Comparison of ENCODE assay signal across 11 cellular contexts in genomic region chr9:94937214-94937903, GRCh38.
DNase-seq lines count a peak whose midpoint lies in the region; ATAC-seq, FAIRE-seq and TF ChIP-seq lines count a peak whose summit lies in the region.
"Had no signal": no experiment of that assay in that cellular context is flagged by ENCODE, and none has a peak within 500 bp of the region (broad histone marks: within the 10 kb centered on the region; RNA-seq: fewer than 3 reads in every experiment).

No MANE protein-coding gene starts in this region.

- no peak overlapping the region for H2BK20ac ChIP-seq in H9 (ENCODE audit: low read depth, low read length, poor library complexity, severe bottlenecking)

- H3K27ac Mint-ChIP-seq in H9, result peak overlapping the region in 2 of 3 experiments; percentile 71 to 85; a peak in 3 of 7 replicates

- no peaks in the 10 kb centered on the region for H3K23me2 ChIP-seq in H9 (ENCODE audit: insufficient read length, low read depth, low read length, poor library complexity, severe bottlenecking)

- H3K18ac ChIP-seq in H9 (ENCODE audit: insufficient read length, low read depth, low read length), result no peak overlapping the region

- H2AK5ac ChIP-seq in H9 (ENCODE audit: insufficient read length, low read length), result no peak overlapping the region

- DNase-seq in H9, result no peak
- peak; percentile 95 for DNase-seq in fibroblast of pulmonary artery (ENCODE audit: low read depth)
- peak; percentile 37 for DNase-seq in small intestine
- no peak for DNase-seq in activated CD4-positive, alpha-beta T cell treated with anti-CD3 and anti-CD28 coated beads for 1 hour
- DNase-seq in activated effector memory CD4-positive, alpha-beta T cell treated with anti-CD3 and anti-CD28 coated beads, Interleukin-2, amount 50 U/mL, for 16 hours, result no peak
- DNase-seq: right lobe of liver, T-helper 1 cell had no signal

- H3K4me1 Mint-ChIP-seq in H9, result peaks cover 16 to 21% of the 10 kb centered on the region in 2 experiments

- H3K4me3 ChIP-seq in fibroblast of pulmonary artery (replicated peaks; ENCODE audit: low read depth, low read length), result no peak overlapping the region
- H3K4me3 ChIP-seq in small intestine (ENCODE audit: low read depth in 1 of 2, low read length in 2 of 2), result no peak overlapping the region
- H3K4me3 ChIP-seq: right lobe of liver, suprapubic skin had no signal

- H3K36me3 ChIP-seq in small intestine (ENCODE audit: control insufficient read depth in 2 of 2, insufficient read depth in 2 of 2, low read length in 2 of 2), result no peaks in the 10 kb centered on the region
- H3K36me3 ChIP-seq: right lobe of liver, suprapubic skin had no signal

- no peak overlapping the region for H3K27ac ChIP-seq in H9 (ENCODE audit: insufficient read length, low read depth, low read length)
- peak overlapping the region in 1 of 2 donors; percentile 35 for H3K27ac ChIP-seq in small intestine (ENCODE audit: low read depth in 1 of 2, low read length in 1 of 2)
- H3K27ac ChIP-seq: suprapubic skin had no signal

- H3K27me3 ChIP-seq in H9 (ENCODE audit: insufficient read depth, low read length) (no peaks in the 10 kb centered on the region), small intestine (ENCODE audit: control insufficient read depth in 2 of 2, insufficient read depth in 2 of 2, low read length in 2 of 2) (no peaks in the 10 kb centered on the region)
- H3K27me3 ChIP-seq: right lobe of liver, suprapubic skin had no signal

- H4K91ac ChIP-seq in H9 (ENCODE audit: insufficient read length, low read depth, low read length), result no peak overlapping the region

- FAIRE-seq in small intestine (lab: Jason Lieb, UNC), result no peak

- H3K9me3 Mint-ChIP-seq in H9, result no peaks in the 10 kb centered on the region

- peaks cover 9% of the 10 kb centered on the region; the same call in 1 of the 2 replicates for H3K4me1 ChIP-seq in H9 (ENCODE audit: insufficient read depth, low read length)
- peaks cover 4 to 11% of the 10 kb centered on the region in 2 donors for H3K4me1 ChIP-seq in small intestine (ENCODE audit: control insufficient read depth in 2 of 2, insufficient read depth in 1 of 2, low read depth in 1 of 2, low read length in 1 of 2)

- H3K4me3 Mint-ChIP-seq in H9, result no peak overlapping the region

- no peaks in the 10 kb centered on the region; the same call in 1 of the 2 replicates for H3K79me2 ChIP-seq in H9 (ENCODE audit: insufficient read depth, low read length)

- H3K4ac ChIP-seq in H9 (ENCODE audit: low read depth, low read length), result no peak overlapping the region

- no peak overlapping the region for H3K14ac ChIP-seq in H9 (ENCODE audit: insufficient read depth, low read length)

- H4K5ac ChIP-seq in H9 (ENCODE audit: insufficient read length, low read depth, low read length), result no peak overlapping the region

- no peak overlapping the region for H3K56ac ChIP-seq in H9 (ENCODE audit: insufficient read length, low read depth, low read length)

- no peak overlapping the region for H3K9ac ChIP-seq in H9 (ENCODE audit: extremely low read depth, insufficient read length, low read length)

- H2BK120ac ChIP-seq in H9 (ENCODE audit: low read depth, low read length, poor library complexity, severe bottlenecking), result no peak overlapping the region

- no peak overlapping the region for H3K23ac ChIP-seq in H9 (ENCODE audit: insufficient read length, low read depth, low read length)

- WGBS in H9 (ENCODE audit: extremely low coverage, insufficient read length, low lambda C conversion rate), result no CpG with 5 or more reads among the region's 6 CpGs
- WGBS in small intestine, 3 donors, result 92 to 96% (median 94%) methylated on average over 6 of the region's 6 CpGs

- H2BK12ac ChIP-seq in H9 (ENCODE audit: insufficient read length, low read depth, low read length), result no peak overlapping the region

- H4K20me1 ChIP-seq in H9 (ENCODE audit: control insufficient read depth, insufficient read depth, insufficient read length), result no peaks in the 10 kb centered on the region

- H3K79me1 ChIP-seq in H9 (ENCODE audit: insufficient read depth, low read depth, low read length, poor library complexity, severe bottlenecking), result no peaks in the 10 kb centered on the region

- no peak overlapping the region for H2BK5ac ChIP-seq in H9 (ENCODE audit: insufficient read length, low read length)

- TF ChIP-seq CTCF in H9 (conservative IDR thresholded peaks at IDR 0.05) (no peak), fibroblast of pulmonary artery (IDR thresholded peaks at IDR 0.05; ENCODE audit: low read length, missing control alignments) (no peak)

- no peak overlapping the region for H3K4me2 ChIP-seq in H9 (ENCODE audit: insufficient read depth, insufficient read length, low read length)

- H2AFZ ChIP-seq in H9 (ENCODE audit: low read length), result no peak overlapping the region

- no peak overlapping the region for H2BK15ac ChIP-seq in H9 (ENCODE audit: low read depth, low read length)

- H3K36me3 Mint-ChIP-seq in H9 (ENCODE audit: insufficient read depth in 1 of 3, low read depth in 3 of 3), result peaks cover 0 to 7% (median 5%) of the 10 kb centered on the region in 3 experiments; a peak in 4 of 7 replicates

- no peak overlapping the region for H4K8ac ChIP-seq in H9 (replicated peaks; ENCODE audit: insufficient read length, low read depth, low read length)

- ATAC-seq in SK-N-SH treated with all-trans-retinoic acid at 6 μM for 48 hours, result peak; percentile 94
- no peak for ATAC-seq in HG02759 (IDR thresholded peaks at IDR 0.05; ENCODE audit: unreplicated experiment)
- ATAC-seq in HG02642 (IDR thresholded peaks at IDR 0.05; ENCODE audit: poor library complexity, unreplicated experiment), result no peak

- no peaks in the 10 kb centered on the region for H3K27me3 Mint-ChIP-seq in H9 (ENCODE audit: low read depth)

- H3K9me3 ChIP-seq in H9 (ENCODE audit: control insufficient read depth, low read depth, low read length) (no peaks in the 10 kb centered on the region), small intestine (ENCODE audit: control insufficient read depth, low read depth) (no peaks in the 10 kb centered on the region)
- H3K9me3 ChIP-seq: right lobe of liver, suprapubic skin had no signal

- no peak overlapping the region for H3T11ph ChIP-seq in H9 (ENCODE audit: low read length)

TF ChIP-seq in SK-N-SH treated with all-trans-retinoic acid at 6 μM for 48 hours, 23 proteins besides CTCF, POLR2A, EP300 and RAD21 (continues in another document):
- TF ChIP-seq ZNF8 (CRISPR knock-in tag; IDR thresholded peaks at IDR 0.05) (peak; percentile 56; the same call in 1 of the 2 replicates), CREB5 (CRISPR knock-in tag; IDR thresholded peaks at IDR 0.05; ENCODE audit: low read depth) (no peak), RARB (CRISPR knock-in tag; IDR thresholded peaks at IDR 0.05) (no peak), TCF4 (CRISPR knock-in tag; IDR thresholded peaks at IDR 0.05; ENCODE audit: borderline replicate concordance) (no peak), ZFP3 (CRISPR knock-in tag; IDR thresholded peaks at IDR 0.05) (peak; percentile 51), TSHZ2 (CRISPR knock-in tag; IDR thresholded peaks at IDR 0.05) (no peak), ISL1 (CRISPR knock-in tag; IDR thresholded peaks at IDR 0.05) (0 out of 2 replicates have a peak, but pooled peaks have one; percentile 40), CSDC2 (CRISPR knock-in tag; IDR thresholded peaks at IDR 0.05) (no peak), ZC3H10 (CRISPR knock-in tag; IDR thresholded peaks at IDR 0.05) (0 out of 2 replicates have a peak, but pooled peaks have one; percentile 6), OSR1 (CRISPR knock-in tag; IDR thresholded peaks at IDR 0.05) (no peak)

Comparison
In these comparisons a context has a peak if more than half of its experiments do, and no peak if none do; other contexts are left out.
1. DNase-seq: peak in fibroblast of pulmonary artery (single experiment) and small intestine (single experiment); none in H9 (single experiment), activated CD4-positive, alpha-beta T cell treated with anti-CD3 and anti-CD28 coated beads for 1 hour (single experiment) and activated effector memory CD4-positive, alpha-beta T cell treated with anti-CD3 and anti-CD28 coated beads, Interleukin-2, amount 50 U/mL, for 16 hours (single experiment).